In the genomic region with DNA sequence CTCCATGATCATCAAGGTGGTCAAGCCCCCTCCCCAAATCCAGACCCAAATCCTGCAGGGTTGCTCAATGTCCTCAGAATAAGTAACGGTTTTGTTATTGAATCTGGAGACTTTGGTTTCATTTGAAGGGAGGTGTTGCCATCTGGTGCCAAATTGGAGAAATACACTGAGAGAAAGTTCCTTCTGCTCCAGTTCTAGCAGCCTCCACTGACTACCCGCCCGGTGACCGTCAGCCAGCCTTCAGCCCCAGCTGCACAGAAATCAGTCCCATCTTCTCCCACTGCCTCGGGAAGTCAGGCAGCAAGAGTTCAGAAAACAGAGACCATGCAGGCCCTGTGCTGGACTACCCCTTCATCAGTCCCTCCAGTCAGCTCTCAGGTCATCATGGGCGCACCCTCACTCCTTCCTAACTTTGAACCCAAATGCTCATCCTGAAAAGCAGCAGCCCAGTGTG, we compare ENCODE assay signal across 9 cellular contexts. TPM values are rescaled to one million over a fixed set of nuclear protein-coding genes. Genes with fewer than 3 reads are reported as not detected.
DNase-seq lines count a peak whose midpoint lies in the region; ATAC-seq lines count a peak whose summit lies in the region.
"Had no signal": no experiment of that assay in that cellular context is flagged by ENCODE, and none has a peak within 500 bp of the region (broad histone marks: within the 10 kb centered on the region; RNA-seq: fewer than 3 reads in every experiment).

No MANE protein-coding gene starts in this region.

- no peak overlapping the region for H3K18ac ChIP-seq in trophoblast cell (ENCODE audit: low read length)

- no peak overlapping the region for H2AK5ac ChIP-seq in trophoblast cell (ENCODE audit: low read length)

- no peaks in the 10 kb centered on the region for H3K36me3 ChIP-seq in trophoblast cell (ENCODE audit: control insufficient read depth in 1 of 2, insufficient read depth in 2 of 2, low read length in 2 of 2)

- no peak overlapping the region for H3K27ac Mint-ChIP-seq in activated naive CD4-positive, alpha-beta T cell treated with anti-CD3 and anti-CD28 coated beads for 36 hours
- H3K27ac Mint-ChIP-seq: dendritic cell treated with granulocyte-macrophage colony-stimulating factor and Interleukin-4, amounts not matched to agents 40 ng/mL and 50 ng/mL, for 4 days had no signal

- peaks cover 4% of the 10 kb centered on the region for H3K4me1 Mint-ChIP-seq in activated naive CD4-positive, alpha-beta T cell treated with anti-CD3 and anti-CD28 coated beads for 36 hours (ENCODE audit: low read depth)

- H3K36me3 Mint-ChIP-seq in activated naive CD4-positive, alpha-beta T cell treated with anti-CD3 and anti-CD28 coated beads for 36 hours (ENCODE audit: low read depth), result no peaks in the 10 kb centered on the region

- H4K8ac ChIP-seq in trophoblast cell (ENCODE audit: low read depth, low read length), result no peak overlapping the region

- no peak overlapping the region for H3K14ac ChIP-seq in trophoblast cell (ENCODE audit: low read length)

- no peaks in the 10 kb centered on the region for H3K9me3 ChIP-seq in trophoblast cell (ENCODE audit: insufficient read depth, low read depth, low read length)

- no peak overlapping the region for H2AFZ ChIP-seq in trophoblast cell (ENCODE audit: insufficient read depth, low read length, poor library complexity)

- H4K12ac ChIP-seq in trophoblast cell (ENCODE audit: low read depth, low read length), result no peak overlapping the region

- H3K27ac ChIP-seq in trophoblast cell (ENCODE audit: low read depth, low read length), result no peak overlapping the region

- CTCF ChIA-PET in activated naive CD4-positive, alpha-beta T cell treated with anti-CD3 and anti-CD28 coated beads for 36 hours (lab: Charles Lee), result interaction anchor here (0.7 to 11.8 kb wide), 31 partner anchors 9 to 253 kb away, joined by 3 to 291 read pairs (median 4); no protein-coding TSS in a partner anchor

- intact Hi-C loops in activated naive CD4-positive, alpha-beta T cell treated with anti-CD3 and anti-CD28 coated beads for 36 hours (cut with micrococcal nuclease), result loop anchor here (1.0 kb wide), 3 partner anchors 217 to 246 kb away; no protein-coding TSS in a partner anchor

- no peak overlapping the region for H2BK5ac ChIP-seq in trophoblast cell (ENCODE audit: low read depth, low read length, poor library complexity)

- no peak overlapping the region for H3K4me2 ChIP-seq in trophoblast cell (ENCODE audit: low read length)

- no peak overlapping the region for H3K23ac ChIP-seq in trophoblast cell (ENCODE audit: low read length)

- H4K91ac ChIP-seq in trophoblast cell (ENCODE audit: low read depth, low read length), result no peak overlapping the region

- peak; percentile 49 for ATAC-seq in HG02852 (IDR thresholded peaks at IDR 0.05; ENCODE audit: unreplicated experiment)
- no peak for ATAC-seq in HG03135 (IDR thresholded peaks at IDR 0.05; ENCODE audit: unreplicated experiment)

- H2BK120ac ChIP-seq in trophoblast cell (ENCODE audit: insufficient read depth, low read length, poor library complexity), result no peak overlapping the region

- H3K27me3 Mint-ChIP-seq in activated naive CD4-positive, alpha-beta T cell treated with anti-CD3 and anti-CD28 coated beads for 36 hours (ENCODE audit: low read depth), result no peaks in the 10 kb centered on the region

- no peak overlapping the region for H2BK12ac ChIP-seq in trophoblast cell (ENCODE audit: low read length)

- H3K9ac ChIP-seq in trophoblast cell (ENCODE audit: low read length), result no peak overlapping the region

- H3K4ac ChIP-seq in trophoblast cell (ENCODE audit: low read depth, low read length), result no peak overlapping the region

- H3K9me3 Mint-ChIP-seq in activated naive CD4-positive, alpha-beta T cell treated with anti-CD3 and anti-CD28 coated beads for 36 hours, result no peaks in the 10 kb centered on the region
- H3K9me3 Mint-ChIP-seq: dendritic cell treated with granulocyte-macrophage colony-stimulating factor and Interleukin-4, amounts not matched to agents 40 ng/mL and 50 ng/mL, for 4 days had no signal

- no peak overlapping the region for H3K4me3 ChIP-seq in trophoblast cell (ENCODE audit: low read depth, low read length)

- no peaks in the 10 kb centered on the region for H3K4me1 ChIP-seq in trophoblast cell (ENCODE audit: control insufficient read depth in 1 of 2, insufficient read depth in 2 of 2, low read length in 2 of 2)

- no peaks in the 10 kb centered on the region for H3K79me1 ChIP-seq in trophoblast cell (ENCODE audit: low read length)

- no peak overlapping the region for H3K4me3 Mint-ChIP-seq in activated naive CD4-positive, alpha-beta T cell treated with anti-CD3 and anti-CD28 coated beads for 36 hours
- H3K4me3 Mint-ChIP-seq: dendritic cell treated with granulocyte-macrophage colony-stimulating factor and Interleukin-4, amounts not matched to agents 40 ng/mL and 50 ng/mL, for 4 days had no signal

- H3K79me2 ChIP-seq in trophoblast cell (ENCODE audit: control insufficient read depth, insufficient read depth, low read length, poor library complexity), result no peaks in the 10 kb centered on the region

- WGBS in trophoblast cell (ENCODE audit: extremely low coverage, insufficient coverage, insufficient read length), result no CpG with 5 or more reads among the region's 6 CpGs

- no peaks in the 10 kb centered on the region for H3K27me3 ChIP-seq in trophoblast cell (ENCODE audit: insufficient read depth, low read length)

- peak; percentile 35 for DNase-seq in activated T-cell treated with anti-CD3 and anti-CD28 coated beads, Interleukin-2, amount 50 U/mL, for 1 hour
- DNase-seq in activated T-cell treated with anti-CD3 and anti-CD28 coated beads for 4 hours, result no peak
- peak; percentile 64 for DNase-seq in NCI-H460 (ENCODE audit: extremely low read depth, low read depth)
- peak; percentile 59 for DNase-seq in activated naive CD4-positive, alpha-beta T cell treated with anti-CD3 and anti-CD28 coated beads for 36 hours
- DNase-seq in germinal center (ENCODE audit: low spot score), result peak; percentile 48
- peak; percentile 52 to 75 for DNase-seq in trophoblast cell

RNA-seq across cellular contexts. Expression of a gene that starts 38.7 kb away (rescaled TPM):
- total RNA-seq in NCI-H460 (2014; rRNA removed; shearing (Covaris generic)), result 1.9 and 2.1 TPM in 2 replicates
- polyA plus RNA-seq in NCI-H460 (2014; cell fraction: nucleus; rRNA removed), result 4.9 and 13.4 TPM in 2 replicates
- not detected for total RNA-seq in activated naive CD4-positive, alpha-beta T cell treated with anti-CD3 and anti-CD28 coated beads for 36 hours
- 35.3 and 39.5 TPM in 2 replicates for polyA plus RNA-seq in trophoblast cell (2013)
